Comparison of ENCODE assay signal across 17 cellular contexts in genomic region chr11:24412722-24413121, GRCh38.
DNase-seq lines count a peak whose midpoint lies in the region; ATAC-seq and TF ChIP-seq lines count a peak whose summit lies in the region.
"Had no signal": no experiment of that assay in that cellular context is flagged by ENCODE, and none has a peak within 500 bp of the region (broad histone marks: within the 10 kb centered on the region; RNA-seq: fewer than 3 reads in every experiment).

No MANE protein-coding gene starts in this region.

- H3K27ac ChIP-seq in heart left ventricle (no peak overlapping the region), right cardiac atrium (ENCODE audit: low read length) (no peak overlapping the region)
- H3K27ac ChIP-seq: 22Rv1; A549; BLaER1 treated with 17β-estradiol and CSF1 and Interleukin-3, amounts not matched to agents 10 nM and 100 nM; C4-2B had no signal

- no peak for DNase-seq in Right ventricle myocardium inferior (ENCODE audit: missing footprints)
- DNase-seq in cardiac septum (ENCODE audit: low spot score), result no peak
- DNase-seq in heart left ventricle, result no peak
- no peak for DNase-seq in right cardiac atrium
- no peak for DNase-seq in left ventricle myocardium superior
- no peak for DNase-seq in left cardiac atrium
- DNase-seq: AML-193; Caco-2; Calu3; CD4-positive, alpha-beta T cell; CD8-positive, alpha-beta T cell; DMS79 treated with DMSO at 0.1 percent for 48 hours; GF-D8 had no signal

- no peaks in the 10 kb centered on the region for H3K27me3 ChIP-seq in heart left ventricle
- no peaks in the 10 kb centered on the region for H3K27me3 ChIP-seq in right cardiac atrium (ENCODE audit: control insufficient read depth, insufficient read depth)
- H3K27me3 ChIP-seq: BLaER1 treated with 17β-estradiol and CSF1 and Interleukin-3, amounts not matched to agents 10 nM and 100 nM had no signal

- TF ChIP-seq POLR2A in heart left ventricle (IDR thresholded peaks at IDR 0.05), result no peak

- H3K4me1 ChIP-seq in heart left ventricle (peaks cover 0 to 3% (median 0%) of the 10 kb centered on the region in 12 donors), right cardiac atrium (ENCODE audit: control insufficient read depth, insufficient read depth, low read length) (no peaks in the 10 kb centered on the region)
- H3K4me1 ChIP-seq: A549; BLaER1 treated with 17β-estradiol and CSF1 and Interleukin-3, amounts not matched to agents 10 nM and 100 nM; Caco-2 had no signal

- H3K4me3 ChIP-seq in heart left ventricle (no peak overlapping the region), right cardiac atrium (ENCODE audit: low read length) (no peak overlapping the region)
- H3K4me3 ChIP-seq: A549; BLaER1 treated with 17β-estradiol and CSF1 and Interleukin-3, amounts not matched to agents 10 nM and 100 nM had no signal

- H3K9me3 ChIP-seq in heart left ventricle (no peaks in the 10 kb centered on the region), right cardiac atrium (ENCODE audit: control insufficient read depth, low read length) (no peaks in the 10 kb centered on the region)
- H3K9me3 ChIP-seq: A549, Caco-2 had no signal

- no peak for TF ChIP-seq CTCF in heart left ventricle (IDR thresholded peaks at IDR 0.05)

- 50 to 57% (median 53%) methylated on average over 2 of the region's 2 CpGs for WGBS in heart left ventricle, 4 donors
- WGBS in right cardiac atrium, result 64% methylated on average over 2 of the region's 2 CpGs

- no peaks in the 10 kb centered on the region for H3K36me3 ChIP-seq in heart left ventricle
- H3K36me3 ChIP-seq: BLaER1 treated with 17β-estradiol and CSF1 and Interleukin-3, amounts not matched to agents 10 nM and 100 nM had no signal

- intact Hi-C loops in Right ventricle myocardium inferior (cut with DNase I), result no loop called here
- intact Hi-C loops in cardiac septum (cut with DNase I), result no loop called here
- intact Hi-C loops in heart left ventricle (cut with DNase I), result no loop called here
- intact Hi-C loops in right cardiac atrium (cut with DNase I), result no loop called here
- intact Hi-C loops in left ventricle myocardium superior (cut with micrococcal nuclease), result no loop called here
- intact Hi-C loops in left cardiac atrium (cut with DNase I), result no loop called here

- ATAC-seq in Right ventricle myocardium inferior (peak; percentile 76), heart left ventricle (peak in 3 of 4 donors; percentile 67 to 76 (median 70)), right cardiac atrium (no peak), left ventricle myocardium superior (peak; percentile 71), left cardiac atrium (no peak)
- ATAC-seq: A549; CD8-positive, alpha-beta T cell had no signal

Comparison
In these comparisons a context has a peak if more than half of its experiments do, and no peak if none do; other contexts are left out.
1. ATAC-seq: peak in Right ventricle myocardium inferior (single experiment), heart left ventricle (3 of 4) and left ventricle myocardium superior (single experiment); none in right cardiac atrium (0 of 2) and left cardiac atrium (0 of 2).